Comparison of ENCODE assay signal across 1 cellular context in the genomic region with DNA sequence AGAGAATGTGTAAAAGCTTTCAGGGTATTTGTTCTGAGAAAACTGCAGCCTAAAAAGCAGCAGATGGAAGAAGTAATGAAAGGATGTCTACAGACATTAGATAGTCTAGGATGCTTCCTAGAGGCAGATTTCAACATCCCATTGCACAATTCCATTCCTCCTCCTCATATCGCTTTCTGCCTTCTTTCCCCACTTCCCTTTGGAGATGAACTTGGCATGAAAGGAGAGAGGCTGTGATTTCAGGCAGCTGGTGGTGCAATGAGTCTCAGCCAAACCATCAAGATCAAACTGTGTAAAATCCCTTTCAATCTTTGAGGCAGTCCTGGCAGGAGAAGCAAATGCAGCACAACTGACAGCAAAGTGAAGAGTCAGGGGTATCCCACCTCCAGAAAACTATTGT.
TF ChIP-seq lines count a peak whose summit lies in the region.

No MANE protein-coding gene starts in this region.

TF ChIP-seq in SK-N-SH, 30 proteins besides CTCF, POLR2A, EP300 and RAD21 (continued from another document):
- TF ChIP-seq IRF3 (IDR thresholded peaks at IDR 0.05; ENCODE audit: low read depth, low read length) (no peak), GATA2 (CRISPR knock-in tag; IDR thresholded peaks at IDR 0.05) (no peak)
